8 cellular contexts compared by ENCODE assay signal in the genomic region with DNA sequence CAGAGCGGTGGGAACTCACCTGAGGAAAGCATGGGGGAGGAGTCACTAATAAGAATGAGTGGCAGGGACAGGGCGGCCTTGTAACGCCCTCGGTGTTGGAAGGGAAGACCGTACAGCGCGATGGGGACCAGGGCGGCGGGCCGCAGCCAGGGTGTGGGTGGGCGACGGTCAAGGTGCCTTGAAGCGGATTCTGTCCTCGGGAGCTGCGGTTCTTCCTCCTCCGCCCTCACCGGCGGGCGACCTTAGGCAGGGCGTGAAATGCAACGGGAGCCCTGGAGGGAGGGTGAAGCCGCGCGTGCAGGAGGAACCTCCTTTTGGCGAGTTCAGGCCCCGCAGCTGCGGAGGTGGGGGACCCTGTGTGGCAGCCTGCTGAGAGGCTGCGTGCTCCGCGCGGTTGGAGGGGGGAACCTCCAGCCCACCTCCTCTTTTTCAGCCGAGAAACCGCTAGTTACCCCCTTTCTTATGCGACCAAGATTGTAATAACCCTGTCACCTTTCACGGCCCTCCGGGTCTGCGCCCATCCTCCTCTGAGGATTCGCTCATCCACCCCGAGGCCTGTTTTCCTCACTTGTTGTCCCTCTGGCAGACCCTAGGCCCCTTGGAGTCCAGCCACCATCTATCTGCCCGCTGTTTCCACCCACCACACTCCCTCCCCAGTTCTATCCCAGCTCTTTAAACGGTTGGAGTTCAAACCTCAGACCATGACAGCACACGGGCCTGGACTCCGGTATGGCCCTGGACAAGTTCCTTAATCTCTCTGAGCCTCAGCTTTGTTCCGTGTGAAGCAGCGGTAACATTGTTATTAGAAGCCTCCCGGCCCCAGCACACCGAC. TPM values are rescaled to one million over a fixed set of nuclear protein-coding genes. Genes with fewer than 3 reads are reported as not detected.
DNase-seq lines count a peak whose midpoint lies in the region; ATAC-seq, FAIRE-seq and TF ChIP-seq lines count a peak whose summit lies in the region.

No MANE protein-coding gene starts in this region.

- H3K36me3 ChIP-seq in neutrophil, result no peaks in the 10 kb centered on the region

- ATAC-seq in HG02840 (IDR thresholded peaks at IDR 0.05; ENCODE audit: low FRiP score, unreplicated experiment), result peak; percentile 55

- no peaks in the 10 kb centered on the region for H3K9me3 ChIP-seq in neutrophil

- H3K4me1 ChIP-seq in neutrophil (ENCODE audit: control insufficient read depth in 1 of 2, insufficient read depth in 1 of 2, low read depth in 1 of 2, low read length in 1 of 2), result peaks cover 16 to 24% of the 10 kb centered on the region in 2 experiments

- H3K27ac ChIP-seq in neutrophil, result peak overlapping the region; percentile 72

- TF ChIP-seq CTCF in WI38 (IDR thresholded peaks at IDR 0.05; ENCODE audit: low read depth, low read length) (no peak), fibroblast of the aortic adventitia (IDR thresholded peaks at IDR 0.05; ENCODE audit: insufficient read depth, low read length) (no peak), neutrophil (IDR thresholded peaks at IDR 0.05) (no peak)

- H3K4me3 ChIP-seq in WI38 (ENCODE audit: low read depth, low read length), result peak overlapping the region; percentile 57
- peak overlapping the region; percentile 68 for H3K4me3 ChIP-seq in fibroblast of the aortic adventitia (ENCODE audit: low read depth, low read length)
- H3K4me3 ChIP-seq in neutrophil (ENCODE audit: low read depth in 1 of 2, low read length in 1 of 2), result peak overlapping the region; percentile 79 to 87

- no peaks in the 10 kb centered on the region for H3K27me3 ChIP-seq in neutrophil

- no peak for FAIRE-seq in frontal cortex (lab: Jason Lieb, UNC)

- DNase-seq in stimulated activated CD8-positive, alpha-beta memory T cell treated with anti-CD3 and anti-CD28 coated beads, Interleukin-12 subunit alpha, Interleukin-12 subunit beta, amount 100 ng/mL, for 1 hour (ENCODE audit: low read depth), result peak; percentile 37
- DNase-seq in stimulated activated CD8-positive, alpha-beta memory T cell treated with anti-CD3 and anti-CD28 coated beads, Interleukin-4, amount 100 ng/mL, for 48 hours, result no peak
- DNase-seq in NCI-H1436 treated with DMSO at 0.1 percent for 48 hours (lab: John Stamatoyannopoulos, UW) (peak; percentile 27), fibroblast of the aortic adventitia (ENCODE audit: low read depth) (peak; percentile 8), frontal cortex (ENCODE audit: low spot score in 2 of 2) (no peak)

RNA-seq across cellular contexts. Expression of a gene that starts 0.8 kb away (rescaled TPM):
- total RNA-seq in fibroblast of the aortic adventitia (ENCODE audit: low replicate concordance) (not detected in 2 replicates), frontal cortex (not detected)

RNA-seq across cellular contexts. Expression of a gene that starts 38.4 kb away (rescaled TPM):
- total RNA-seq in fibroblast of the aortic adventitia (ENCODE audit: low replicate concordance), result 15.1 and 43.2 TPM in 2 replicates
- total RNA-seq in frontal cortex, result 17.1 TPM

RNA-seq across cellular contexts. Expression of a gene that starts 50.5 kb away (rescaled TPM):
- total RNA-seq in fibroblast of the aortic adventitia (ENCODE audit: low replicate concordance) (not detected in 2 replicates), frontal cortex (not detected)

Comparison
In these comparisons a context has a peak if more than half of its experiments do, and no peak if none do; other contexts are left out.
1. DNase-seq: peak in stimulated activated CD8-positive, alpha-beta memory T cell treated with anti-CD3 and anti-CD28 coated beads, Interleukin-12 subunit alpha, Interleukin-12 subunit beta, amount 100 ng/mL, for 1 hour (single experiment), NCI-H1436 treated with DMSO at 0.1 percent for 48 hours (single experiment) and fibroblast of the aortic adventitia (single experiment); none in stimulated activated CD8-positive, alpha-beta memory T cell treated with anti-CD3 and anti-CD28 coated beads, Interleukin-4, amount 100 ng/mL, for 48 hours (single experiment) and frontal cortex (0 of 2).
2. Peak in every context shown above with its lines, with median percentiles within 50 percentile points of each other: H3K4me3 ChIP-seq.